2 cellular contexts compared by ENCODE assay signal in the genomic region with DNA sequence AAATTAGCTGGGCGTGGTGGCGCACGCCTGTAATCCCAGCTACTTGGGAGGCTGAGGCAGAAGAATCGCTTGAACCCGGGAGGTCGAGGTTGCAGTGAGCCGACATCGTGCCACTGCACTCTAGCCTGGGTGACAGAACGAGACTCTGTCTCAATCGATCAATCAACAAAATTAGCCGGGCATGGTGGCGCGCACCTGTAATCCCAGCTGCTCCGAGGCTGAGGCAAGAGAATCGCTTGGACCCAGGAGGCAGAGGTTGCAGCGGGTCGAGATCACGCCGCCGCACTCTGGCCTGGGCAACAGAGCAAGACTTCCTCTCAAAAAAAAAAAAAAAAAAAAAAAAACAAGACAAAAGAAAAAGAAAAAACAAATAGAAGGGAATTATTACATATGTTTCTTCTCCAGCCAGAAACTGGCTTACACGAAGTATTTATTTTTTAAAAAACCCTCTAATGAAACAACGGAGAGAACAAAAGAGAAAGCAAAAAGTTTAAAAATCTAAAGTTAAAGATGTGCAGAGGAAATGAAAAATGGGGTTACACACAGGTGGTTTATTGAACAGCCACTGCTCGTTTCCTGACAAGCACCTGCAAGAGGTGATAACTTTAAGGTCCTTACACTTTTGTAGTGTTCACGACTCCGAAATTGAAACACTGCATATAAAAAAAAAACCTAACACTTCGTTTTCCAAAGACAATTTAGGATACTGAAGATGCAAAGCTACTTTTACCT.
TF ChIP-seq lines count a peak whose summit lies in the region.

No MANE protein-coding gene starts in this region.

TF ChIP-seq in GM12891, 5 proteins besides CTCF, POLR2A, EP300 and RAD21:
- TF ChIP-seq PAX5 (IDR thresholded peaks at IDR 0.05; ENCODE audit: insufficient read depth, low read length, severe bottlenecking) (no peak), SPI1 (IDR thresholded peaks at IDR 0.05; ENCODE audit: low read depth, low read length) (peak; percentile 28; the same call in 1 of the 2 replicates)
TF ChIP-seq in GM12891: peak in this region for 1.

TF ChIP-seq in H1, 55 proteins besides CTCF, POLR2A, EP300 and RAD21:
- TF ChIP-seq POU5F1 (IDR thresholded peaks at IDR 0.05; ENCODE audit: low read depth, low read length) (no peak), SP1 (IDR thresholded peaks at IDR 0.05; ENCODE audit: low read depth, low read length) (no peak), PHF8 (conservative IDR thresholded peaks at IDR 0.05; ENCODE audit: low read depth, low read length) (no peak), CBX8 (IDR thresholded peaks at IDR 0.05; ENCODE audit: borderline replicate concordance, low read depth, low read length) (no peak), RXRA (IDR thresholded peaks at IDR 0.05; ENCODE audit: insufficient read depth, low read depth, low read length) (no peak), JUND (IDR thresholded peaks at IDR 0.05; ENCODE audit: low read length) (no peak), NRF1 (IDR thresholded peaks at IDR 0.05; ENCODE audit: low read depth, low read length) (no peak), YY1 (IDR thresholded peaks at IDR 0.05; ENCODE audit: low read depth, low read length) (no peak), GTF2F1 (IDR thresholded peaks at IDR 0.05; ENCODE audit: borderline replicate concordance, low read depth, low read length) (no peak)
- TF ChIP-seq, protein P1, sequence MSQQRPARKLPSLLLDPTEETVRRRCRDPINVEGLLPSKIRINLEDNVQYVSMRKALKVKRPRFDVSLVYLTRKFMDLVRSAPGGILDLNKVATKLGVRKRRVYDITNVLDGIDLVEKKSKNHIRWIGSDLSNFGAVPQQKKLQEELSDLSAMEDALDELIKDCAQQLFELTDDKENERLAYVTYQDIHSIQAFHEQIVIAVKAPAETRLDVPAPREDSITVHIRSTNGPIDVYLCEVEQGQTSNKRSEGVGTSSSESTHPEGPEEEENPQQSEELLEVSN (IDR thresholded peaks at IDR 0.05), result no peak
